ENCODE assay signal across 16 cellular contexts in genomic region chr17:75773121-75773807, GRCh38. TPM values are rescaled to one million over a fixed set of nuclear protein-coding genes. Genes with fewer than 3 reads are reported as not detected.
DNase-seq lines count a peak whose midpoint lies in the region; ATAC-seq and TF ChIP-seq lines count a peak whose summit lies in the region.
"Had no signal": no experiment of that assay in that cellular context is flagged by ENCODE, and none has a peak within 500 bp of the region (broad histone marks: within the 10 kb centered on the region; RNA-seq: fewer than 3 reads in every experiment).

No MANE protein-coding gene starts in this region.

- WGBS in mesendoderm (ENCODE audit: extremely low coverage, insufficient coverage, low lambda C conversion rate), result no CpG with 5 or more reads among the region's 12 CpGs
- WGBS in spleen, 5 donors, result 83 to 94% (median 90%) methylated on average over 10 to 12 of the region's 12 CpGs

- no peak overlapping the region for H3K18ac ChIP-seq in mesendoderm (ENCODE audit: low read length)

- DNase-seq in DMS53 (lab: John Stamatoyannopoulos, UW) (peak; percentile 25), DMS53 treated with DMSO at 0.1 percent for 48 hours (lab: John Stamatoyannopoulos, UW; ENCODE audit: unreplicated experiment) (no peak), WERI-Rb-1 (peak; percentile 45), mesendoderm (peak; percentile 12), spleen (peak; percentile 72), SK-N-DZ (ENCODE audit: low spot score) (no peak), NCI-H1436 (lab: John Stamatoyannopoulos, UW) (no peak), left lobe of liver (ENCODE audit: low spot score) (no peak)
- DNase-seq: activated CD4-positive, alpha-beta T cell treated with anti-CD3 and anti-CD28 coated beads for 1 hour; COR-L47; effector CD4-positive, alpha-beta T cell; foreskin fibroblast; immature natural killer cell; MM.1S; NK-92 treated with Interleukin-12 subunit alpha and Interleukin-12 subunit beta, amount 100 ng/mL, for 24 hours had no signal

- peaks cover 41% of the 10 kb centered on the region for H3K36me3 ChIP-seq in WERI-Rb-1
- peaks cover 7% of the 10 kb centered on the region for H3K36me3 ChIP-seq in mesendoderm (ENCODE audit: control insufficient read depth, insufficient read depth, low read length)
- H3K36me3 ChIP-seq in spleen, result peaks cover 0 to 46% (median 25%) of the 10 kb centered on the region in 6 donors

- no peak overlapping the region for H2BK15ac ChIP-seq in mesendoderm (replicated peaks; ENCODE audit: low read depth)

- no peak overlapping the region for H2AK5ac ChIP-seq in mesendoderm (ENCODE audit: low read length)

- H4K8ac ChIP-seq in mesendoderm (ENCODE audit: low read depth, low read length), result no peak overlapping the region

- peaks cover 2% of the 10 kb centered on the region for H3K79me1 ChIP-seq in mesendoderm (ENCODE audit: low read length)

- no peak overlapping the region for H3K23ac ChIP-seq in mesendoderm (ENCODE audit: low read length)

- no peak overlapping the region for H3K9ac ChIP-seq in mesendoderm (ENCODE audit: low read length)

- no peak overlapping the region for H2BK5ac ChIP-seq in mesendoderm (ENCODE audit: low read length)

- peak; percentile 66; the same call in 1 of the 2 replicates for TF ChIP-seq CTCF in WERI-Rb-1 (IDR thresholded peaks at IDR 0.05; ENCODE audit: low read depth, low read length)
- TF ChIP-seq CTCF in spleen (IDR thresholded peaks at IDR 0.05 in 8 of 11, conservative IDR thresholded peaks at IDR 0.05 in 3 of 11), result no peak

- no peak overlapping the region for H2BK120ac ChIP-seq in mesendoderm (ENCODE audit: low read depth, low read length)

- no peak overlapping the region for H3K56ac ChIP-seq in mesendoderm (ENCODE audit: low read length)

- H3K27me3 ChIP-seq in WERI-Rb-1 (ENCODE audit: insufficient read depth, low read depth, severe bottlenecking) (no peaks in the 10 kb centered on the region), mesendoderm (ENCODE audit: insufficient read depth, low read length, poor library complexity) (no peaks in the 10 kb centered on the region), spleen (replicated peaks in 1 of 7) (no peaks in the 10 kb centered on the region)

- H3K79me2 ChIP-seq in mesendoderm (ENCODE audit: control insufficient read depth, insufficient read depth, low read length), result peaks cover 3% of the 10 kb centered on the region

- no peak for TF ChIP-seq POLR2A in spleen (IDR thresholded peaks at IDR 0.05)

- intact Hi-C loops in spleen (cut with DNase I; ENCODE audit: low total_unique reads), result no loop called here

- no peak overlapping the region for H3K4ac ChIP-seq in mesendoderm (ENCODE audit: low read depth, low read length)

- H4K5ac ChIP-seq in mesendoderm (ENCODE audit: low read length), result no peak overlapping the region

- H3K4me1 ChIP-seq in mesendoderm (ENCODE audit: control insufficient read depth, low read depth, low read length) (no peaks in the 10 kb centered on the region), spleen (peaks cover 25 to 45% (median 36%) of the 10 kb centered on the region in 6 donors)

- H3K4me2 ChIP-seq in mesendoderm (ENCODE audit: low read length), result no peak overlapping the region

- H3K4me3 ChIP-seq in WERI-Rb-1 (ENCODE audit: low read depth, low read length) (no peak overlapping the region), mesendoderm (ENCODE audit: low read length) (no peak overlapping the region), spleen (no peak overlapping the region)

- H3K9me3 ChIP-seq in WERI-Rb-1 (ENCODE audit: severe bottlenecking) (no peaks in the 10 kb centered on the region), spleen (no peaks in the 10 kb centered on the region)

- H3K27ac ChIP-seq in WERI-Rb-1 (no peak overlapping the region), mesendoderm (ENCODE audit: low read depth, low read length) (no peak overlapping the region), spleen (no peak overlapping the region)
- H3K27ac ChIP-seq: 22Rv1 had no signal

- ATAC-seq in left lobe of liver, result no peak

RNA-seq across cellular contexts. Expression of gene GALK1, which starts 8.3 kb away (rescaled TPM):
- 11.8 TPM for polyA plus RNA-seq in mesendoderm (2013, experiment 1 of 2)
- 10.8 TPM for polyA plus RNA-seq in mesendoderm (2013, experiment 2 of 2)
- total RNA-seq in spleen (10 to 100 TPM; 23.5 to 45.1 (median 33.5) TPM), left lobe of liver (90.9 TPM)
- 10 to 100 TPM; 34.2 to 45.9 (median 37.0) TPM for polyA plus RNA-seq in spleen
- 31.3 and 40.1 TPM in 2 replicates for polyA plus RNA-seq in SK-N-DZ (2014; cell fraction: cytosol; rRNA removed)
- polyA plus RNA-seq in SK-N-DZ (2014; cell fraction: nucleus; rRNA removed), result 40.1 and 54.0 TPM in 2 replicates

RNA-seq across cellular contexts. Expression of gene UNK, which starts 11.3 kb away (rescaled TPM):
- 26.1 TPM for polyA plus RNA-seq in mesendoderm (2013, experiment 1 of 2)
- 24.3 TPM for polyA plus RNA-seq in mesendoderm (2013, experiment 2 of 2)
- total RNA-seq in spleen (10 to 100 TPM; 35.4 to 53.8 (median 48.6) TPM), left lobe of liver (7.0 TPM)
- 10 to 100 TPM; 19.0 to 41.9 (median 25.8) TPM for polyA plus RNA-seq in spleen
- 115 and 128 TPM in 2 replicates for polyA plus RNA-seq in SK-N-DZ (2014; cell fraction: cytosol; rRNA removed)
- polyA plus RNA-seq in SK-N-DZ (2014; cell fraction: nucleus; rRNA removed), result 135 and 145 TPM in 2 replicates

RNA-seq across cellular contexts. Expression of gene ITGB4, which starts 52.0 kb away (rescaled TPM):
- 1.0 TPM for polyA plus RNA-seq in mesendoderm (2013, experiment 1 of 2)
- 1.4 TPM for polyA plus RNA-seq in mesendoderm (2013, experiment 2 of 2)
- total RNA-seq in spleen, result 100 to 1,000 TPM in 3 of 7 donors, 10 to 100 TPM in 4; 80.4 to 205 (median 90.1) TPM
- polyA plus RNA-seq in spleen, result 10 to 100 TPM; 16.6 to 49.9 (median 30.1) TPM
- polyA plus RNA-seq in SK-N-DZ (2014; cell fraction: cytosol; rRNA removed), result 0.62 and 1.4 TPM in 2 replicates
- 0.23 and 0.32 TPM in 2 replicates for polyA plus RNA-seq in SK-N-DZ (2014; cell fraction: nucleus; rRNA removed)
- total RNA-seq in left lobe of liver, result 2.6 TPM

Comparison
In these comparisons a context has a peak if more than half of its experiments do, and no peak if none do; other contexts are left out.
1. DNase-seq: peak in DMS53 (single experiment), WERI-Rb-1 (single experiment), mesendoderm (single experiment) and spleen (single experiment); none in DMS53 treated with DMSO at 0.1 percent for 48 hours (single experiment), SK-N-DZ (single experiment), NCI-H1436 (single experiment) and left lobe of liver (single experiment).
2. RNA of gene ITGB4, which starts 52.0 kb away (total RNA-seq): 80.4 to 205 TPM in spleen; 2.6 TPM in left lobe of liver (single experiment); every median in the first group is over 10 times any median in the second.